In genomic region chr1:30008372-30008997, GRCh38 we compare ENCODE assay signal across 14 cellular contexts.
"Had no signal": no experiment of that assay in that cellular context is flagged by ENCODE, and none has a peak within 500 bp of the region (broad histone marks: within the 10 kb centered on the region; RNA-seq: fewer than 3 reads in every experiment).

No MANE protein-coding gene starts in this region.

- H3K36me3 ChIP-seq: cardiac muscle cell had no signal

- ATAC-seq: activated CD4-positive, CD25-positive, alpha-beta regulatory T cell treated with anti-CD3 and anti-CD28 coated beads, Interleukin-2, amount 50 U/mL, for 24 hours; effector memory CD8-positive, alpha-beta T cell; foreskin keratinocyte had no signal

- H3K4me3 ChIP-seq: cardiac muscle cell, lung had no signal

- H3K27me3 ChIP-seq: cardiac muscle cell, foreskin keratinocyte had no signal

- H3K27ac ChIP-seq: cardiac muscle cell, epithelial cell of prostate, foreskin keratinocyte had no signal

- DNase-seq: activated naive CD8-positive, alpha-beta T cell treated with anti-CD3 and anti-CD28 coated beads for 36 hours; amniotic stem cell; effector memory CD8-positive, alpha-beta T cell; hypothalamus; stimulated activated naive CD4-positive, alpha-beta T cell; T-helper 1 cell had no signal

- H3K4me3 Mint-ChIP-seq: activated naive CD8-positive, alpha-beta T cell treated with anti-CD3 and anti-CD28 coated beads for 36 hours; activated T-helper 1 cell treated with anti-CD3 and anti-CD28 coated beads, Interleukin-12 subunit alpha, Interleukin-12 subunit beta, Interleukin-2, Interleukin-4 antibody, amounts not matched to agents 30 ng/mL and 10 ng/mL and 1 ng/mL, durations not matched to agents 14 hours and 24 hours and 36 hours; dendritic cell treated with granulocyte-macrophage colony-stimulating factor and Interleukin-4, amounts not matched to agents 40 ng/mL and 50 ng/mL, for 4 days; effector memory CD8-positive, alpha-beta T cell had no signal

- H3K27me3 Mint-ChIP-seq: progenitor cell of endocrine pancreas had no signal

- H3K36me3 Mint-ChIP-seq: activated naive CD8-positive, alpha-beta T cell treated with anti-CD3 and anti-CD28 coated beads for 36 hours had no signal

- H3K9me3 Mint-ChIP-seq: activated naive CD8-positive, alpha-beta T cell treated with anti-CD3 and anti-CD28 coated beads for 36 hours; activated T-helper 1 cell treated with anti-CD3 and anti-CD28 coated beads, Interleukin-12 subunit alpha, Interleukin-12 subunit beta, Interleukin-2, Interleukin-4 antibody, amounts not matched to agents 30 ng/mL and 10 ng/mL and 1 ng/mL, durations not matched to agents 14 hours and 24 hours and 36 hours; dendritic cell treated with granulocyte-macrophage colony-stimulating factor and Interleukin-4, amounts not matched to agents 40 ng/mL and 50 ng/mL, for 4 days; effector memory CD8-positive, alpha-beta T cell had no signal

- H3K4me1 ChIP-seq: foreskin keratinocyte had no signal

- H3K27ac Mint-ChIP-seq: activated naive CD8-positive, alpha-beta T cell treated with anti-CD3 and anti-CD28 coated beads for 36 hours; activated T-helper 1 cell treated with anti-CD3 and anti-CD28 coated beads, Interleukin-12 subunit alpha, Interleukin-12 subunit beta, Interleukin-2, Interleukin-4 antibody, amounts not matched to agents 30 ng/mL and 10 ng/mL and 1 ng/mL, durations not matched to agents 14 hours and 24 hours and 36 hours; dendritic cell treated with granulocyte-macrophage colony-stimulating factor and Interleukin-4, amounts not matched to agents 40 ng/mL and 50 ng/mL, for 4 days; progenitor cell of endocrine pancreas had no signal

- H3K4me1 Mint-ChIP-seq: activated naive CD8-positive, alpha-beta T cell treated with anti-CD3 and anti-CD28 coated beads for 36 hours had no signal
